20 cellular contexts compared by ENCODE assay signal in genomic region chr11:2128102-2128511, GRCh38. TPM values are rescaled to one million over a fixed set of nuclear protein-coding genes. Genes with fewer than 3 reads are reported as not detected.
"Had no signal": no experiment of that assay in that cellular context is flagged by ENCODE, and none has a peak within 500 bp of the region (broad histone marks: within the 10 kb centered on the region; RNA-seq: fewer than 3 reads in every experiment).

No MANE protein-coding gene starts in this region.

- H3K4me1 ChIP-seq: gastrocnemius medialis, tibial artery had no signal

- H3K36me3 ChIP-seq: brain microvascular endothelial cell, gastrocnemius medialis, tibial artery had no signal

- H3K9me3 ChIP-seq: gastrocnemius medialis, tibial artery had no signal

- DNase-seq: activated CD4-positive, alpha-beta T cell treated with anti-CD3 and anti-CD28 coated beads, Interleukin-2, amount 10 ng/mL, durations not matched to agents 7 days and 5 days; activated CD4-positive, CD25-positive, alpha-beta regulatory T cell; activated CD8-positive, alpha-beta memory T cell treated with anti-CD3 and anti-CD28 coated beads, Interleukin-2, amount 50 U/mL, for 48 hours; activated gamma-delta T cell; activated T-cell treated with anti-CD3 and anti-CD28 coated beads, Interleukin-2, amount 50 U/mL, for 72 hours; brain microvascular endothelial cell; effector memory CD4-positive, alpha-beta T cell; gastrocnemius medialis; kidney; mesenchymal stem cell; nephron progenitor cell; stimulated activated naive CD4-positive, alpha-beta T cell; tibial artery had no signal

- ATAC-seq: activated T-cell treated with anti-CD3 and anti-CD28 coated beads, Interleukin-2, amount 50 U/mL, for 72 hours; gastrocnemius medialis had no signal

- H3K27ac Mint-ChIP-seq: activated CD4-positive, alpha-beta T cell treated with anti-CD3 and anti-CD28 coated beads, Interleukin-2, amount 10 ng/mL, durations not matched to agents 7 days and 5 days; activated naive CD4-positive, alpha-beta T cell treated with anti-CD3 and anti-CD28 coated beads, Interleukin-2, amount 50 U/mL, for 72 hours; activated T-cell treated with anti-CD3 and anti-CD28 coated beads, Interleukin-2, amount 50 U/mL, for 72 hours; dendritic cell treated with granulocyte-macrophage colony-stimulating factor and Interleukin-4, amounts not matched to agents 40 ng/mL and 50 ng/mL, for 4 days had no signal

- H3K27ac ChIP-seq: brain microvascular endothelial cell, gastrocnemius medialis, tibial artery had no signal

- H3K9me3 Mint-ChIP-seq: activated CD4-positive, alpha-beta T cell treated with anti-CD3 and anti-CD28 coated beads, Interleukin-2, amount 10 ng/mL, durations not matched to agents 7 days and 5 days; dendritic cell treated with granulocyte-macrophage colony-stimulating factor and Interleukin-4, amounts not matched to agents 40 ng/mL and 50 ng/mL, for 4 days; nephron progenitor cell had no signal

- H3K4me3 Mint-ChIP-seq: activated CD4-positive, alpha-beta T cell treated with anti-CD3 and anti-CD28 coated beads, Interleukin-2, amount 10 ng/mL, durations not matched to agents 7 days and 5 days; activated T-cell treated with anti-CD3 and anti-CD28 coated beads, Interleukin-2, amount 50 U/mL, for 72 hours; dendritic cell treated with granulocyte-macrophage colony-stimulating factor and Interleukin-4, amounts not matched to agents 40 ng/mL and 50 ng/mL, for 4 days; nephron progenitor cell had no signal

- H3K4me3 ChIP-seq: gastrocnemius medialis, tibial artery had no signal

- H3K4me1 Mint-ChIP-seq: activated CD4-positive, alpha-beta T cell treated with anti-CD3 and anti-CD28 coated beads, Interleukin-2, amount 10 ng/mL, durations not matched to agents 7 days and 5 days had no signal

- H3K27me3 ChIP-seq: brain microvascular endothelial cell had no signal

RNA-seq across cellular contexts. Expression of gene INS, which starts 32.9 kb away (rescaled TPM):
- total RNA-seq: activated CD4-positive, alpha-beta T cell treated with anti-CD3 and anti-CD28 coated beads, Interleukin-2, amount 10 ng/mL, durations not matched to agents 7 days and 5 days; activated naive CD4-positive, alpha-beta T cell treated with anti-CD3 and anti-CD28 coated beads, Interleukin-2, amount 50 U/mL, for 72 hours; activated T-cell treated with anti-CD3 and anti-CD28 coated beads, Interleukin-2, amount 50 U/mL, for 72 hours; epithelial cell of proximal tubule; gastrocnemius medialis; kidney; omental fat pad; SK-MEL-5; subcutaneous adipose tissue had no signal

RNA-seq across cellular contexts. Expression of gene TH, which starts 43.5 kb away (rescaled TPM):
- total RNA-seq: activated CD4-positive, alpha-beta T cell treated with anti-CD3 and anti-CD28 coated beads, Interleukin-2, amount 10 ng/mL, durations not matched to agents 7 days and 5 days; activated naive CD4-positive, alpha-beta T cell treated with anti-CD3 and anti-CD28 coated beads, Interleukin-2, amount 50 U/mL, for 72 hours; activated T-cell treated with anti-CD3 and anti-CD28 coated beads, Interleukin-2, amount 50 U/mL, for 72 hours; gastrocnemius medialis; kidney; liver; omental fat pad; SK-MEL-5; subcutaneous adipose tissue had no signal
